ENCODE assay signal across 20 cellular contexts in genomic region chr7:103129702-103130557, GRCh38. TPM values are rescaled to one million over a fixed set of nuclear protein-coding genes. Genes with fewer than 3 reads are reported as not detected.
A peak's percentile ranks its signal among the peaks of the same experiment; 100 is the strongest.
DNase-seq lines count a peak whose midpoint lies in the region; ATAC-seq and TF ChIP-seq lines count a peak whose summit lies in the region.
"Had no signal": no experiment of that assay in that cellular context is flagged by ENCODE, and none has a peak within 500 bp of the region (broad histone marks: within the 10 kb centered on the region; RNA-seq: fewer than 3 reads in every experiment).

No MANE protein-coding gene starts in this region.

- ATAC-seq in activated T-cell treated with anti-CD3 and anti-CD28 coated beads, Interleukin-2, amount 50 U/mL, for 72 hours (replicated peaks in 1 of 2) = no peak
- ATAC-seq: activated T-cell treated with anti-CD3 and anti-CD28 coated beads, Interleukin-2, amount 50 U/mL, for 4 hours; left cardiac atrium had no signal

- H3K4me1 Mint-ChIP-seq in activated T-cell treated with anti-CD3 and anti-CD28 coated beads, Interleukin-2, amount 50 U/mL, for 72 hours (ENCODE audit: low read depth) = peaks cover 11% of the 10 kb centered on the region
- H3K4me1 Mint-ChIP-seq in chondrocyte (ENCODE audit: low read depth) (peaks cover 23% of the 10 kb centered on the region), type B pancreatic cell (ENCODE audit: unreplicated experiment) (peaks cover 16% of the 10 kb centered on the region)

- H3K4me3 ChIP-seq in mucosa of rectum (ENCODE audit: low read length in 2 of 2) = peak overlapping the region; percentile 6 to 36
- H3K4me3 ChIP-seq: upper lobe of left lung had no signal

- peak overlapping the region in 1 of 2 donors; percentile 48 for H3K9ac ChIP-seq in mucosa of rectum (ENCODE audit: low read depth in 1 of 2, low read length in 2 of 2)

- H3K27ac ChIP-seq in mucosa of rectum (ENCODE audit: low read depth in 2 of 2, low read length in 2 of 2) = peak overlapping the region; percentile 18 to 45
- H3K27ac ChIP-seq: HL-60, upper lobe of left lung had no signal

- no peak for TF ChIP-seq CTCF in chondrocyte (IDR thresholded peaks at IDR 0.05)
- TF ChIP-seq CTCF in type B pancreatic cell (conservative IDR thresholded peaks at IDR 0.05) = no peak

- H3K27me3 Mint-ChIP-seq in activated T-cell treated with anti-CD3 and anti-CD28 coated beads, Interleukin-2, amount 50 U/mL, for 72 hours (ENCODE audit: low read depth) = no peaks in the 10 kb centered on the region
- H3K27me3 Mint-ChIP-seq in chondrocyte (ENCODE audit: low read depth) (no peaks in the 10 kb centered on the region), type B pancreatic cell (no peaks in the 10 kb centered on the region)
- H3K27me3 Mint-ChIP-seq: activated CD4-positive, alpha-beta memory T cell treated with anti-CD3 and anti-CD28 coated beads, Interleukin-2, amount 10 ng/mL, durations not matched to agents 7 days and 5 days; activated naive CD8-positive, alpha-beta T cell treated with anti-CD3 and anti-CD28 coated beads for 36 hours had no signal

- H3K4me3 Mint-ChIP-seq in activated T-cell treated with anti-CD3 and anti-CD28 coated beads, Interleukin-2, amount 50 U/mL, for 72 hours = no peak overlapping the region
- H3K4me3 Mint-ChIP-seq in chondrocyte (ENCODE audit: unreplicated experiment) = peak overlapping the region; percentile 0
- H3K4me3 Mint-ChIP-seq in type B pancreatic cell = no peak overlapping the region
- H3K4me3 Mint-ChIP-seq: activated CD4-positive, alpha-beta memory T cell treated with anti-CD3 and anti-CD28 coated beads, Interleukin-2, amount 10 ng/mL, durations not matched to agents 7 days and 5 days; activated naive CD8-positive, alpha-beta T cell treated with anti-CD3 and anti-CD28 coated beads for 36 hours; activated T-cell treated with anti-CD3 and anti-CD28 coated beads, Interleukin-2, amount 50 U/mL, for 4 hours had no signal

- H3K36me3 ChIP-seq in mucosa of rectum (ENCODE audit: control insufficient read depth in 2 of 2, insufficient read depth in 2 of 2, low read length in 2 of 2) = peaks cover 15 to 16% of the 10 kb centered on the region in 2 donors

- peaks cover 3 to 6% of the 10 kb centered on the region in 2 donors for H3K36me3 Mint-ChIP-seq in activated T-cell treated with anti-CD3 and anti-CD28 coated beads, Interleukin-2, amount 50 U/mL, for 72 hours (ENCODE audit: insufficient read depth in 2 of 2)
- H3K36me3 Mint-ChIP-seq in chondrocyte (ENCODE audit: low read depth) (peaks cover 5% of the 10 kb centered on the region), type B pancreatic cell (peaks cover 22% of the 10 kb centered on the region)

- peaks cover 12 to 24% of the 10 kb centered on the region in 2 donors for H3K4me1 ChIP-seq in mucosa of rectum (ENCODE audit: control insufficient read depth in 2 of 2, insufficient read depth in 2 of 2, low read length in 2 of 2)

- peak overlapping the region; percentile 61 for H3K27ac Mint-ChIP-seq in activated T-cell treated with anti-CD3 and anti-CD28 coated beads, Interleukin-2, amount 50 U/mL, for 72 hours
- H3K27ac Mint-ChIP-seq in chondrocyte (ENCODE audit: unreplicated experiment) (peak overlapping the region; percentile 28), type B pancreatic cell (peak overlapping the region; percentile 76)
- H3K27ac Mint-ChIP-seq: activated CD4-positive, alpha-beta memory T cell treated with anti-CD3 and anti-CD28 coated beads, Interleukin-2, amount 10 ng/mL, durations not matched to agents 7 days and 5 days; activated naive CD8-positive, alpha-beta T cell treated with anti-CD3 and anti-CD28 coated beads for 36 hours had no signal

- DNase-seq in activated T-cell treated with anti-CD3 and anti-CD28 coated beads, Interleukin-2, amount 50 U/mL, for 72 hours = no peak
- no peak for DNase-seq in activated T-cell treated with anti-CD3 and anti-CD28 coated beads, Interleukin-2, amount 50 U/mL, for 48 hours
- DNase-seq in chondrocyte (ENCODE audit: low spot score) = no peak
- no peak for DNase-seq in type B pancreatic cell (ENCODE audit: extremely low spot score, unreplicated experiment)
- no peak for DNase-seq in NCI-H2171 (lab: John Stamatoyannopoulos, UW)
- no peak for DNase-seq in NCI-H526 treated with DMSO at 0.1 percent for 48 hours (lab: John Stamatoyannopoulos, UW)
- no peak for DNase-seq in GM19238 (ENCODE audit: insufficient read length, low spot score)
- DNase-seq: activated CD4-positive, alpha-beta memory T cell treated with anti-CD3 and anti-CD28 coated beads, Interleukin-2, amount 10 ng/mL, durations not matched to agents 7 days and 5 days; activated naive CD8-positive, alpha-beta T cell treated with anti-CD3 and anti-CD28 coated beads for 36 hours; activated T-cell treated with anti-CD3 and anti-CD28 coated beads, Interleukin-2, amount 50 U/mL, for 4 hours; DMS53; GOT3; hippocampal formation; left cardiac atrium; NCI-H774; small intestine; SW 1271; upper lobe of left lung had no signal

- no peaks in the 10 kb centered on the region for H3K9me3 ChIP-seq in mucosa of rectum (ENCODE audit: control insufficient read depth in 2 of 2, low read length in 2 of 2)
- H3K9me3 ChIP-seq: upper lobe of left lung had no signal

- H3K9me3 Mint-ChIP-seq in activated T-cell treated with anti-CD3 and anti-CD28 coated beads, Interleukin-2, amount 50 U/mL, for 72 hours = no peaks in the 10 kb centered on the region
- H3K9me3 Mint-ChIP-seq in chondrocyte (ENCODE audit: low read depth) = no peaks in the 10 kb centered on the region
- no peaks in the 10 kb centered on the region for H3K9me3 Mint-ChIP-seq in type B pancreatic cell
- H3K9me3 Mint-ChIP-seq: activated CD4-positive, alpha-beta memory T cell treated with anti-CD3 and anti-CD28 coated beads, Interleukin-2, amount 10 ng/mL, durations not matched to agents 7 days and 5 days; activated naive CD8-positive, alpha-beta T cell treated with anti-CD3 and anti-CD28 coated beads for 36 hours; activated T-cell treated with anti-CD3 and anti-CD28 coated beads, Interleukin-2, amount 50 U/mL, for 4 hours had no signal

- no peaks in the 10 kb centered on the region for H3K27me3 ChIP-seq in mucosa of rectum (ENCODE audit: control insufficient read depth in 2 of 2, insufficient read depth in 2 of 2, low read length in 2 of 2)
- H3K27me3 ChIP-seq: upper lobe of left lung had no signal

RNA-seq across cellular contexts. Expression of gene NAPEPLD, which starts 19.0 kb away (rescaled TPM):
- 10 to 100 TPM in 1 of 2 donors, 1 to 10 TPM in 1; 8.1 to 10.9 TPM for total RNA-seq in activated T-cell treated with anti-CD3 and anti-CD28 coated beads, Interleukin-2, amount 50 U/mL, for 72 hours
- total RNA-seq in chondrocyte = 9.7 to 12.2 TPM (median 11.0 TPM) in 3 replicates
- total RNA-seq in type B pancreatic cell (ENCODE audit: low replicate concordance) = 17.0 and 27.1 TPM in 2 replicates

RNA-seq across cellular contexts. Expression of gene ARMC10, which starts 55.0 kb away (rescaled TPM):
- 10 to 100 TPM; 31.7 to 33.9 TPM for total RNA-seq in activated T-cell treated with anti-CD3 and anti-CD28 coated beads, Interleukin-2, amount 50 U/mL, for 72 hours
- total RNA-seq in chondrocyte (22.6 to 23.8 TPM (median 22.9 TPM) in 3 replicates), type B pancreatic cell (ENCODE audit: low replicate concordance) (30.0 and 36.5 TPM in 2 replicates)

RNA-seq across cellular contexts. Expression of gene FBXL13, which starts 55.3 kb away (rescaled TPM):
- total RNA-seq in activated T-cell treated with anti-CD3 and anti-CD28 coated beads, Interleukin-2, amount 50 U/mL, for 72 hours = 1 to 10 TPM; 1.0 to 1.1 TPM
- total RNA-seq in chondrocyte (0.45 to 0.97 TPM (median 0.48 TPM) in 3 replicates), type B pancreatic cell (ENCODE audit: low replicate concordance) (1.1 and 4.0 TPM in 2 replicates)
